8 cellular contexts compared by ENCODE assay signal in the genomic region with DNA sequence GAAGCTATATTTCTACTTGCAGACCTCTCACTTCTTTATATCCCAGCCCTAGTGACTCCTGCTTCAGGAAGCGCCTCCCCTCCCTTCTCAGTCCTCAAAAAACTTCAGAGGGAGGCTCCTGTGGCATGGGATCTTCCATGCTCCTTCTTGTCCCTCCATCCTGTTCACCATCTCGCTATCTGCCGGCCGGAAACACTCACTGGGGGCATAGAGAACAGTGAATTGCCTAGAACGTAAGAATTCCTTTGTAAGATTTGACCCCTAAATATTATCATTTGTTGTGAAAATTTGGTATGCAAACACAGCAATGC.
DNase-seq lines count a peak whose midpoint lies in the region; ATAC-seq, FAIRE-seq and TF ChIP-seq lines count a peak whose summit lies in the region.

No MANE protein-coding gene starts in this region.

- TF ChIP-seq RAD21 in A549 (conservative IDR thresholded peaks at IDR 0.05 in 1 of 2, IDR thresholded peaks at IDR 0.05 in 1 of 2) = no peak

- no peak for FAIRE-seq in A549 (lab: Jason Lieb, UNC)

- TF ChIP-seq CTCF in A549 (IDR thresholded peaks at IDR 0.05) (no peak), breast epithelium (IDR thresholded peaks at IDR 0.05) (no peak)

- peak overlapping the region; percentile 93 for H3K4me2 ChIP-seq in A549

- H3K9me3 Mint-ChIP-seq in natural killer cell treated with Interleukin-12 subunit alpha and Interleukin-12 subunit beta and Interleukin-15 and Interleukin-18, amount 100 ng/mL, for 72 hours = no peaks in the 10 kb centered on the region

- H3K4me1 Mint-ChIP-seq in natural killer cell treated with Interleukin-12 subunit alpha and Interleukin-12 subunit beta and Interleukin-15 and Interleukin-18, amount 100 ng/mL, for 72 hours (ENCODE audit: low read depth in 2 of 2) = peaks cover 17 to 21% of the 10 kb centered on the region in 2 donors

- TF ChIP-seq EP300 in A549 (IDR thresholded peaks at IDR 0.05) = no peak

- H3K27me3 Mint-ChIP-seq in natural killer cell treated with Interleukin-12 subunit alpha and Interleukin-12 subunit beta and Interleukin-15 and Interleukin-18, amount 100 ng/mL, for 72 hours = peaks cover 2 to 6% of the 10 kb centered on the region in 2 donors

- TF ChIP-seq POLR2A in A549 (IDR thresholded peaks at IDR 0.05; ENCODE audit: low read length) (no peak), breast epithelium (IDR thresholded peaks at IDR 0.05) (no peak)

- H3K27me3 ChIP-seq in breast epithelium = no peaks in the 10 kb centered on the region

- ATAC-seq in A549 = peak in 1 of 2 experiments; percentile 11; a peak in 4 of 6 replicates
- ATAC-seq in HG03520 (IDR thresholded peaks at IDR 0.05; ENCODE audit: unreplicated experiment) = peak; percentile 5
- peak in 1 of 2 donors; percentile 1 for ATAC-seq in natural killer cell treated with Interleukin-12 subunit alpha and Interleukin-12 subunit beta and Interleukin-15 and Interleukin-18, amount 100 ng/mL, for 72 hours
- ATAC-seq in HG02938 (IDR thresholded peaks at IDR 0.05; ENCODE audit: unreplicated experiment) = no peak
- ATAC-seq in left colon = no peak

- peak overlapping the region; percentile 80 to 97 for H3K27ac Mint-ChIP-seq in natural killer cell treated with Interleukin-12 subunit alpha and Interleukin-12 subunit beta and Interleukin-15 and Interleukin-18, amount 100 ng/mL, for 72 hours

- DNase-seq in A549 (ENCODE audit: low read depth in 1 of 2, low spot score in 1 of 2) (peak in 1 of 2 experiments; percentile 2), breast epithelium (ENCODE audit: low spot score in 2 of 2) (no peak), NOMO-1 (lab: John Stamatoyannopoulos, UW; ENCODE audit: unreplicated experiment in 2 of 2) (no peak), left colon (no peak), SW 1271 (lab: John Stamatoyannopoulos, UW) (no peak)
- DNase-seq in natural killer cell treated with Interleukin-12 subunit alpha and Interleukin-12 subunit beta and Interleukin-15 and Interleukin-18, amount 100 ng/mL, for 72 hours (ENCODE audit: low spot score) = no peak

- peak overlapping the region; percentile 37 for H3K4me3 ChIP-seq in A549
- H3K4me3 ChIP-seq in breast epithelium = peak overlapping the region in 2 of 3 donors; percentile 85 to 89

- H3K4me3 Mint-ChIP-seq in natural killer cell treated with Interleukin-12 subunit alpha and Interleukin-12 subunit beta and Interleukin-15 and Interleukin-18, amount 100 ng/mL, for 72 hours = peak overlapping the region; percentile 85

- CTCF ChIA-PET in A549 (lab: Yijun Ruan, JAX) = interaction anchor here (1.1 to 1.5 kb wide), 3 partner anchors 11 to 12 kb away, joined by 3 to 4 read pairs (median 3); no protein-coding TSS in a partner anchor

- no peaks in the 10 kb centered on the region for H3K36me3 Mint-ChIP-seq in natural killer cell treated with Interleukin-12 subunit alpha and Interleukin-12 subunit beta and Interleukin-15 and Interleukin-18, amount 100 ng/mL, for 72 hours

- H3K9me3 ChIP-seq in A549 (no peaks in the 10 kb centered on the region), breast epithelium (no peaks in the 10 kb centered on the region)

- H3K36me3 ChIP-seq in breast epithelium = no peaks in the 10 kb centered on the region

- POLR2A ChIA-PET in A549 (lab: Yijun Ruan, JAX) = interaction anchor here (0.6 to 1.0 kb wide), 3 partner anchors 14 to 225 kb away, joined by 3 to 5 read pairs (median 3); no protein-coding TSS in a partner anchor

- H3K4me1 ChIP-seq in A549 (peaks cover 8% of the 10 kb centered on the region; the same call in 1 of the 3 replicates), breast epithelium (no peaks in the 10 kb centered on the region)

- peak overlapping the region in 1 of 2 experiments; percentile 34; a peak in 1 of 6 replicates for H3K27ac ChIP-seq in A549
- peak overlapping the region; percentile 76 to 90 for H3K27ac ChIP-seq in breast epithelium

- intact Hi-C loops in breast epithelium (cut with DNase I; ENCODE audit: low total_unique reads) = no loop called here
- intact Hi-C loops in left colon (cut with DNase I, micrococcal nuclease) = no loop called here

- 18% methylated on average over 5 of the region's 5 CpGs for WGBS in A549 (ENCODE audit: missing lambda C conversion rate)

TF ChIP-seq in A549, 52 proteins besides CTCF, POLR2A, EP300 and RAD21:
- TF ChIP-seq CHD2 (IDR thresholded peaks at IDR 0.05; ENCODE audit: low read length, partially characterized antibody) (no peak), RNF2 (IDR thresholded peaks at IDR 0.05; ENCODE audit: borderline replicate concordance, low read depth) (no peak), USF2 (IDR thresholded peaks at IDR 0.05) (no peak), GATA3 (IDR thresholded peaks at IDR 0.05; ENCODE audit: borderline replicate concordance) (no peak), SREBF2 (IDR thresholded peaks at IDR 0.05) (no peak), ZFP36 (IDR thresholded peaks at IDR 0.05; ENCODE audit: borderline replicate concordance, partially characterized antibody) (no peak)
- TF ChIP-seq, protein P1, sequence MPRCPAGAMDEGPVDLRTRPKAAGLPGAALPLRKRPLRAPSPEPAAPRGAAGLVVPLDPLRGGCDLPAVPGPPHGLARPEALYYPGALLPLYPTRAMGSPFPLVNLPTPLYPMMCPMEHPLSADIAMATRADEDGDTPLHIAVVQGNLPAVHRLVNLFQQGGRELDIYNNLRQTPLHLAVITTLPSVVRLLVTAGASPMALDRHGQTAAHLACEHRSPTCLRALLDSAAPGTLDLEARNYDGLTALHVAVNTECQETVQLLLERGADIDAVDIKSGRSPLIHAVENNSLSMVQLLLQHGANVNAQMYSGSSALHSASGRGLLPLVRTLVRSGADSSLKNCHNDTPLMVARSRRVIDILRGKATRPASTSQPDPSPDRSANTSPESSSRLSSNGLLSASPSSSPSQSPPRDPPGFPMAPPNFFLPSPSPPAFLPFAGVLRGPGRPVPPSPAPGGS (IDR thresholded peaks at IDR 0.05) = no peak
